Comparison of ENCODE assay signal across 36 cellular contexts in the genomic region with DNA sequence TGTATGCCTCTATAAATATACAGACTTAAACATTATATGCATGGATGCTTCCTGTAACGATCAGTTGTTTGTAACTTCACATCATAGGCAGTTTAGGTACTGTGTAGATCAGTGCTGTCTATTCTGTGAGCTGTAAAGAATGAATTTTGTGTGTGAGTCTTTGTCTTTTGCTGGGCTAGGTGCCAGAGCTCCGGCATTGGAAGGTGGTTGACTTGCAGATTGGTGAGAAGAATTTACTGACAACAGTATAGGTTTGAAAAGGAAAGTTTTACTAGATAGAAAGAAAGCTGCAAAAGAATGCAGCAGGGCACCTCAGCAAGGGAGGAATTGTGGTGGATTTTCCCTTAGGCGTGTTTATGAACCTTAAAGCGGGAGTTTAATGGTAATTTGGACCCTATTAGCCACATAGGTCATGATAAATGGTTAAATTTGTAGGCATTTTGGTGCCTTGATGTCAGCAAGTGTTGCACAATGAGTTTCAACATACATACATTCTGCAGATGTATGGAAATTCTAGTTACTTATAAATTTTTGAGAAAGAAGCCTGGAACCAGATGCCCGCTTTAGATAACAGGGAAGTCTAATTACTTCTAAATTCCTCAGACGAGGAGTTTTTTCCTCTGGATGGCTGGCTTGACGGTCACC. TPM values are rescaled to one million over a fixed set of nuclear protein-coding genes. Genes with fewer than 3 reads are reported as not detected.
DNase-seq lines count a peak whose midpoint lies in the region; ATAC-seq, FAIRE-seq and TF ChIP-seq lines count a peak whose summit lies in the region.
"Had no signal": no experiment of that assay in that cellular context is flagged by ENCODE, and none has a peak within 500 bp of the region (broad histone marks: within the 10 kb centered on the region; RNA-seq: fewer than 3 reads in every experiment).

No MANE protein-coding gene starts in this region.

- peaks cover 7% of the 10 kb centered on the region in 2 experiments; a peak in 4 of 5 replicates for H3K27me3 ChIP-seq in K562 (ENCODE audit: control insufficient read depth in 2 of 2, insufficient read depth in 2 of 2, low read length in 2 of 2)
- no peaks in the 10 kb centered on the region for H3K27me3 ChIP-seq in psoas muscle (ENCODE audit: insufficient read depth in 3 of 3, low read length in 2 of 3)
- H3K27me3 ChIP-seq: ascending aorta, BE2C, colonic mucosa, neural progenitor cell, SJCRH30, vagina had no signal

- H3K4me1 ChIP-seq in K562 (replicated peaks in 1 of 2; ENCODE audit: control insufficient read depth in 2 of 2, insufficient read depth in 2 of 2, low read length in 2 of 2) = no peaks in the 10 kb centered on the region
- peaks cover under 1% of the 10 kb centered on the region for H3K4me1 ChIP-seq in psoas muscle
- H3K4me1 ChIP-seq: ascending aorta, colonic mucosa, neural progenitor cell, vagina had no signal

- peaks cover 6% of the 10 kb centered on the region for H3K27me3 Mint-ChIP-seq in activated T-cell treated with anti-CD3 and anti-CD28 coated beads, Interleukin-2, amount 50 U/mL, for 4 hours (ENCODE audit: low read depth)
- H3K27me3 Mint-ChIP-seq in natural killer cell (ENCODE audit: low read depth in 2 of 2) = peaks cover 9 to 40% of the 10 kb centered on the region in 2 donors

- H3K27ac ChIP-seq in K562 (ENCODE audit: extremely low read depth, low read depth, low read length) = no peak overlapping the region
- no peak overlapping the region for H3K27ac ChIP-seq in psoas muscle
- H3K27ac ChIP-seq: ascending aorta, colonic mucosa, epithelial cell of prostate, neural progenitor cell, SJCRH30, vagina had no signal

- TF ChIP-seq POLR2A in NB4 (IDR thresholded peaks at IDR 0.05; ENCODE audit: extremely low read depth, insufficient read length) = no peak
- TF ChIP-seq POLR2A in K562 (conservative IDR thresholded peaks at IDR 0.05) = no peak

- CTCF ChIA-PET in K562 (lab: Yijun Ruan, JAX; ENCODE audit: low intra/inter-chr PET ratio) = no interaction called here

- H3K4me3 ChIP-seq in NB4 (ENCODE audit: low read depth, low read length) (no peak overlapping the region), K562 (no peak overlapping the region), psoas muscle (no peak overlapping the region)
- H3K4me3 ChIP-seq: ascending aorta, colonic mucosa, neural progenitor cell, SJCRH30, vagina had no signal

- POLR2A ChIA-PET in K562 (lab: Yijun Ruan, JAX) = interaction anchor here (1.5 kb wide), 1 partner anchor 11 kb away, joined by 4 read pairs; no protein-coding TSS in a partner anchor

- no peak overlapping the region for H3K4me2 ChIP-seq in K562 (ENCODE audit: insufficient read depth, low read length)
- H3K4me2 ChIP-seq: neural progenitor cell had no signal

- in situ Hi-C loops in K562 (cut with MboI) = no loop called here

- H3K9me3 ChIP-seq in K562 (replicated peaks; ENCODE audit: control insufficient read depth, insufficient read depth, low read depth, low read length) = no peaks in the 10 kb centered on the region
- H3K9me3 ChIP-seq in psoas muscle = no peaks in the 10 kb centered on the region
- H3K9me3 ChIP-seq: ascending aorta, BE2C, colonic mucosa, SJCRH30, vagina had no signal

- H3K79me2 ChIP-seq in K562 (ENCODE audit: control insufficient read depth, insufficient read depth, low read length) = no peaks in the 10 kb centered on the region

- WGBS in K562 (ENCODE audit: insufficient coverage, low coverage, missing lambda C conversion rate) = 2% methylated on average over 7 of the region's 7 CpGs
- WGBS in psoas muscle, 3 donors = 80 to 83% (median 81%) methylated on average over 7 of the region's 7 CpGs

- TF ChIP-seq CTCF in NB4 (IDR thresholded peaks at IDR 0.05; ENCODE audit: low read depth, low read length) (no peak), K562 (IDR thresholded peaks at IDR 0.05 in 2 of 3, conservative IDR thresholded peaks at IDR 0.05 in 1 of 3; ENCODE audit: insufficient read depth in 2 of 3, low read depth in 1 of 3, low read length in 3 of 3) (no peak), natural killer cell (IDR thresholded peaks at IDR 0.05) (no peak), psoas muscle (IDR thresholded peaks at IDR 0.05) (no peak)

- no peaks in the 10 kb centered on the region for H3K9me1 ChIP-seq in K562 (ENCODE audit: control insufficient read depth, insufficient read depth, low read length)

- H3K9me3 Mint-ChIP-seq in activated T-cell treated with anti-CD3 and anti-CD28 coated beads, Interleukin-2, amount 50 U/mL, for 4 hours = no peaks in the 10 kb centered on the region
- H3K9me3 Mint-ChIP-seq in natural killer cell = no peaks in the 10 kb centered on the region
- H3K9me3 Mint-ChIP-seq: activated CD4-positive, alpha-beta T cell treated with anti-CD3 and anti-CD28 coated beads, Interleukin-2, amount 10 ng/mL, durations not matched to agents 7 days and 5 days; activated T-cell treated with anti-CD3 and anti-CD28 coated beads, Interleukin-2, amount 50 U/mL, for 24 hours; CD8-positive, alpha-beta T cell; neural progenitor cell; stimulated activated naive CD8-positive, alpha-beta T cell treated with anti-CD3 and anti-CD28 coated beads, Interleukin-15, amount 100 ng/mL, for 72 hours; WTC11 had no signal

- H3K9ac ChIP-seq in K562 (ENCODE audit: insufficient read depth in 1 of 2, low read depth in 2 of 2, low read length in 2 of 2) = no peak overlapping the region
- H3K9ac ChIP-seq: neural progenitor cell had no signal

- H4K20me1 ChIP-seq in K562 (replicated peaks; ENCODE audit: control insufficient read depth, insufficient read depth, low read length) = no peaks in the 10 kb centered on the region

- DNase-seq in activated T-cell treated with anti-CD3 and anti-CD28 coated beads, Interleukin-2, amount 50 U/mL, for 4 hours = no peak
- DNase-seq in activated T-cell treated with anti-CD3 and anti-CD28 coated beads for 4 hours (no peak), NB4 (ENCODE audit: low read depth) (peak; percentile 39), K562 (ENCODE audit: extremely low read depth in 1 of 4, low spot score in 3 of 4) (no peak), natural killer cell (no peak), mesenteric fat pad (ENCODE audit: low spot score) (no peak), psoas muscle (no peak)
- no peak for DNase-seq in activated effector memory CD4-positive, alpha-beta T cell treated with anti-CD3 and anti-CD28 coated beads, Interleukin-2, amount 50 U/mL, for 16 hours
- DNase-seq: ACHN; activated CD4-positive, alpha-beta T cell treated with anti-CD3 and anti-CD28 coated beads, Interleukin-2, amount 10 ng/mL, durations not matched to agents 7 days and 5 days; activated T-cell treated with anti-CD3 and anti-CD28 coated beads, Interleukin-2, amount 50 U/mL, for 24 hours; BE2C; CD8-positive, alpha-beta T cell; colonic mucosa; effector CD8-positive, alpha-beta T cell; EL; GOT3; hypothalamus; KBM-7; left colon; mammary epithelial cell; MV-4-11; NCI-H1694 treated with DMSO at 0.1 percent for 48 hours; NCI-H748 treated with DMSO at 0.1 percent for 48 hours; RPMI8226; SJCRH30; stimulated activated CD4-positive, alpha-beta T cell treated with anti-CD3 and anti-CD28 coated beads, Interleukin-12 subunit alpha, Interleukin-12 subunit beta, amount 100 ng/mL, for 4 hours; stimulated activated CD4-positive, alpha-beta T cell treated with anti-CD3 and anti-CD28 coated beads, Interleukin-2, amount 100 ng/mL, for 48 hours; stimulated activated naive CD8-positive, alpha-beta T cell treated with anti-CD3 and anti-CD28 coated beads, Interleukin-15, amount 100 ng/mL, for 72 hours had no signal

- intact Hi-C loops in K562 (cut with micrococcal nuclease) (no loop called here), natural killer cell (cut with micrococcal nuclease) (no loop called here), psoas muscle (cut with DNase I) (no loop called here)

- H3K36me3 Mint-ChIP-seq in activated T-cell treated with anti-CD3 and anti-CD28 coated beads, Interleukin-2, amount 50 U/mL, for 4 hours (ENCODE audit: insufficient read depth) = no peaks in the 10 kb centered on the region
- no peaks in the 10 kb centered on the region for H3K36me3 Mint-ChIP-seq in natural killer cell
- H3K36me3 Mint-ChIP-seq: CD8-positive, alpha-beta T cell; neural progenitor cell; WTC11 had no signal

- TF ChIP-seq EP300 in K562 (IDR thresholded peaks at IDR 0.05; ENCODE audit: low read length) = no peak

- no TSS peak for BruUV-seq in K562 (replicated peaks; lab: Mats Ljungman, UMichigan)

- no peaks in the 10 kb centered on the region for H3K36me3 ChIP-seq in K562 (ENCODE audit: control insufficient read depth, insufficient read depth, low read length)
- H3K36me3 ChIP-seq in psoas muscle (ENCODE audit: insufficient read depth in 1 of 2, low read depth in 1 of 2) = no peaks in the 10 kb centered on the region
- H3K36me3 ChIP-seq: ascending aorta, BE2C, colonic mucosa, neural progenitor cell, SJCRH30, vagina had no signal

- no peak overlapping the region for H2AFZ ChIP-seq in K562 (ENCODE audit: low read depth, low read length)
- H2AFZ ChIP-seq: neural progenitor cell had no signal

- ATAC-seq in activated T-cell treated with anti-CD3 and anti-CD28 coated beads, Interleukin-2, amount 50 U/mL, for 4 hours = no peak
- no peak for ATAC-seq in K562
- ATAC-seq in natural killer cell = no peak
- no peak for ATAC-seq in psoas muscle
- ATAC-seq: CD8-positive, alpha-beta T cell; left colon; sciatic nerve; stimulated activated naive CD8-positive, alpha-beta T cell treated with anti-CD3 and anti-CD28 coated beads, Interleukin-15, amount 100 ng/mL, for 72 hours; WTC11 had no signal

- H3K4me3 Mint-ChIP-seq in activated T-cell treated with anti-CD3 and anti-CD28 coated beads, Interleukin-2, amount 50 U/mL, for 4 hours = peak overlapping the region; percentile 37
- H3K4me3 Mint-ChIP-seq in natural killer cell = no peak overlapping the region
- H3K4me3 Mint-ChIP-seq: activated CD4-positive, alpha-beta T cell treated with anti-CD3 and anti-CD28 coated beads, Interleukin-2, amount 10 ng/mL, durations not matched to agents 7 days and 5 days; activated T-cell treated with anti-CD3 and anti-CD28 coated beads, Interleukin-2, amount 50 U/mL, for 24 hours; CD8-positive, alpha-beta T cell; neural progenitor cell; stimulated activated naive CD8-positive, alpha-beta T cell treated with anti-CD3 and anti-CD28 coated beads, Interleukin-15, amount 100 ng/mL, for 72 hours; WTC11 had no signal

- H3K4me1 Mint-ChIP-seq in activated T-cell treated with anti-CD3 and anti-CD28 coated beads, Interleukin-2, amount 50 U/mL, for 4 hours (ENCODE audit: low read depth) = no peaks in the 10 kb centered on the region
- H3K4me1 Mint-ChIP-seq in natural killer cell = no peaks in the 10 kb centered on the region
- H3K4me1 Mint-ChIP-seq: activated CD4-positive, alpha-beta T cell treated with anti-CD3 and anti-CD28 coated beads, Interleukin-2, amount 10 ng/mL, durations not matched to agents 7 days and 5 days; neural progenitor cell had no signal

- TF ChIP-seq RAD21 in K562 (CRISPR knock-in tag; conservative IDR thresholded peaks at IDR 0.05 in 1 of 2, IDR thresholded peaks at IDR 0.05 in 1 of 2) = no peak

- H3K27ac Mint-ChIP-seq in natural killer cell = no peak overlapping the region
- H3K27ac Mint-ChIP-seq: activated CD4-positive, alpha-beta T cell treated with anti-CD3 and anti-CD28 coated beads, Interleukin-2, amount 10 ng/mL, durations not matched to agents 7 days and 5 days; activated T-cell treated with anti-CD3 and anti-CD28 coated beads, Interleukin-2, amount 50 U/mL, for 24 hours; CD8-positive, alpha-beta T cell; neural progenitor cell; stimulated activated naive CD8-positive, alpha-beta T cell treated with anti-CD3 and anti-CD28 coated beads, Interleukin-15, amount 100 ng/mL, for 72 hours; WTC11 had no signal

- FAIRE-seq in K562 (lab: Jason Lieb, UNC) = peak; percentile 44
- FAIRE-seq: GM19239 had no signal

RNA-seq across cellular contexts. Expression of a gene that starts 6.7 kb away (rescaled TPM):
- 1 to 10 TPM; 5.5 to 7.0 (median 6.9) TPM for total RNA-seq in activated T-cell treated with anti-CD3 and anti-CD28 coated beads, Interleukin-2, amount 50 U/mL, for 4 hours
- not detected in 2 replicates for total RNA-seq in K562 (2011; cell fraction: chromatin; rRNA removed; ENCODE audit: low replicate concordance)
- total RNA-seq in K562 (2011; cell fraction: nucleolus; rRNA removed) = not detected in 2 replicates
- total RNA-seq in K562 (2011; cell fraction: nucleoplasm; rRNA removed) = not detected in 2 replicates
- total RNA-seq in K562 (2014; rRNA removed) = not detected in 2 replicates
- not detected in 2 replicates for total RNA-seq in K562 (2014; rRNA removed; fragmentation: Illumina TruSeq; extraction: Trizol)
- total RNA-seq in K562 (2015; rRNA removed; fragmentation: Illumina TruSeq; extraction: Trizol) = not detected in 2 replicates
- total RNA-seq in K562 (2021) = not detected in 2 replicates
- polyA plus RNA-seq in K562 (2011; rRNA removed) = 0.07 TPM in 1 of 2 replicates, not detected in the other
- not detected in 2 replicates for polyA plus RNA-seq in K562 (2011; cell fraction: cytosol; rRNA removed)
- polyA plus RNA-seq in K562 (2011; cell fraction: nucleus; rRNA removed) = not detected in 2 replicates
- not detected in 2 replicates for polyA plus RNA-seq in K562 (2012)
- polyA plus RNA-seq in K562 (2014; fragmentation: Illumina TruSeq; extraction: Trizol) = not detected in 2 replicates
- not detected for polyA plus RNA-seq in K562 (2014; fragmentation: Nextera tagmentation; extraction: Ambion mirVana)
- not detected in 2 replicates for polyA plus RNA-seq in K562 (2014; rRNA removed)
- polyA minus RNA-seq in K562 (2011; rRNA and poly(A)+ RNA removed) = not detected in 2 replicates
- polyA minus RNA-seq in K562 (2011; cell fraction: cytosol; rRNA and poly(A)+ RNA removed) = not detected in 2 replicates
- not detected in 2 replicates for polyA minus RNA-seq in K562 (2011; cell fraction: nucleus; rRNA and poly(A)+ RNA removed)
- 1 to 10 TPM in 2 of 3 donors, under 1 TPM in 1; 0.38 to 2.1 (median 2.1) TPM for total RNA-seq in natural killer cell
- 5.6 TPM for total RNA-seq in mesenteric fat pad
- total RNA-seq in psoas muscle = 10 to 100 TPM in 1 of 4 donors, 1 to 10 TPM in 3; 1.4 to 10.6 (median 5.9) TPM
- polyA plus RNA-seq in psoas muscle = 1 to 10 TPM in 2 of 3 donors, under 1 TPM in 1; 0.36 to 2.5 (median 1.0) TPM
- total RNA-seq: activated CD4-positive, alpha-beta T cell treated with anti-CD3 and anti-CD28 coated beads, Interleukin-2, amount 10 ng/mL, durations not matched to agents 7 days and 5 days had no signal

RNA-seq across cellular contexts. Expression of a gene that starts 13.1 kb away (rescaled TPM):
- 10 to 100 TPM; 39.8 to 66.9 (median 48.4) TPM for total RNA-seq in activated T-cell treated with anti-CD3 and anti-CD28 coated beads, Interleukin-2, amount 50 U/mL, for 4 hours
- 20.4 and 71.3 TPM in 2 replicates for total RNA-seq in K562 (2011; cell fraction: chromatin; rRNA removed; ENCODE audit: low replicate concordance)
- total RNA-seq in K562 (2011; cell fraction: nucleolus; rRNA removed) = 13.6 and 13.8 TPM in 2 replicates
- total RNA-seq in K562 (2011; cell fraction: nucleoplasm; rRNA removed) = 23.4 and 43.7 TPM in 2 replicates
- total RNA-seq in K562 (2014; rRNA removed) = 14.1 and 14.2 TPM in 2 replicates
- 24.3 and 24.5 TPM in 2 replicates for total RNA-seq in K562 (2014; rRNA removed; fragmentation: Illumina TruSeq; extraction: Trizol)
- 19.9 and 22.7 TPM in 2 replicates for total RNA-seq in K562 (2015; rRNA removed; fragmentation: Illumina TruSeq; extraction: Trizol)
- total RNA-seq in K562 (2021) = 17.7 and 20.7 TPM in 2 replicates
- polyA plus RNA-seq in K562 (2011; rRNA removed) = 19.7 and 26.7 TPM in 2 replicates
- polyA plus RNA-seq in K562 (2011; cell fraction: cytosol; rRNA removed) = 7.1 and 12.9 TPM in 2 replicates
- 15.5 and 17.0 TPM in 2 replicates for polyA plus RNA-seq in K562 (2011; cell fraction: nucleus; rRNA removed)
- 11.4 and 11.5 TPM in 2 replicates for polyA plus RNA-seq in K562 (2012)
- polyA plus RNA-seq in K562 (2014; fragmentation: Illumina TruSeq; extraction: Trizol) = 16.7 and 17.0 TPM in 2 replicates
- 1 to 10 TPM; 4.7 to 9.2 TPM for polyA plus RNA-seq in K562 (2014; fragmentation: Nextera tagmentation; extraction: Ambion mirVana)
- 12.1 and 12.3 TPM in 2 replicates for polyA plus RNA-seq in K562 (2014; rRNA removed)
- polyA minus RNA-seq in K562 (2011; rRNA and poly(A)+ RNA removed) = 49.3 and 56.9 TPM in 2 replicates
- polyA minus RNA-seq in K562 (2011; cell fraction: cytosol; rRNA and poly(A)+ RNA removed) = 20.1 and 20.9 TPM in 2 replicates
- polyA minus RNA-seq in K562 (2011; cell fraction: nucleus; rRNA and poly(A)+ RNA removed) = 22.1 and 28.9 TPM in 2 replicates
- total RNA-seq in natural killer cell = 10 to 100 TPM; 64.4 to 76.2 (median 65.1) TPM
- total RNA-seq in mesenteric fat pad = 35.1 TPM
- 10 to 100 TPM; 17.1 to 21.4 (median 18.8) TPM for total RNA-seq in psoas muscle
- polyA plus RNA-seq in psoas muscle = 1 to 10 TPM; 5.5 to 7.1 (median 6.2) TPM
